ENCODE assay signal across 27 cellular contexts in the genomic region with DNA sequence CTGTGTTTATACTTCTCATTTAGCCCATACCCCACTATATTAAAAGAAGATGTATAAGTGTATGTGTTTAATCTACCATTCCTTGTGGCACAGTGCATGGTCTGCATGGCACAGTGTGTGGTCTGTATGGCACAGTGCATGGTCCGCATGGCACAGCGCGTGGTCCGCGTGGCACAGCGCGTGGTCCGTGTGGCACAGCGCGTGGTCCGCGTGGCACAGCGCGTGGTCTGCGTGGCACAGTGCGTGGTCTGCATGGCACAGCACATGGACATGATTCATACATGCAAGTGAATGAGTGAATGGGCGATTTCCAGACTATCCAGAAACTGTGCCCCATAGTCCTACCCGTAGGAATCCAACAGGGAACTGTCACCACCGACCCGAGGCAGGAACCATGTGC.
A peak's percentile ranks its signal among the peaks of the same experiment; 100 is the strongest.
DNase-seq lines count a peak whose midpoint lies in the region; ATAC-seq, FAIRE-seq and TF ChIP-seq lines count a peak whose summit lies in the region.
"Had no signal": no experiment of that assay in that cellular context is flagged by ENCODE, and none has a peak within 500 bp of the region (broad histone marks: within the 10 kb centered on the region; RNA-seq: fewer than 3 reads in every experiment).

No MANE protein-coding gene starts in this region.

- H3K9me3 Mint-ChIP-seq in stimulated activated effector memory CD8-positive, alpha-beta T cell treated with anti-CD3 and anti-CD28 coated beads, Interleukin-12 subunit alpha, Interleukin-12 subunit beta, amount 100 ng/mL, for 72 hours: peaks cover 9% of the 10 kb centered on the region

- POLR2A ChIA-PET in GM12878 (lab: Charles Lee): no interaction called here
- POLR2A ChIA-PET in H1 (lab: Charles Lee; ENCODE audit: partially characterized antibody): no interaction called here

- no peak overlapping the region for H2BK12ac ChIP-seq in H1 (ENCODE audit: low read depth, low read length)
- H2BK12ac ChIP-seq in neuronal stem cell (ENCODE audit: low read length): no peak overlapping the region

- H4K8ac ChIP-seq in H1 (ENCODE audit: extremely low read depth, insufficient read depth, low read length) (no peak overlapping the region), neuronal stem cell (ENCODE audit: low read depth, low read length) (no peak overlapping the region)

- H3K4me3 Mint-ChIP-seq in stimulated activated effector memory CD8-positive, alpha-beta T cell treated with anti-CD3 and anti-CD28 coated beads, Interleukin-12 subunit alpha, Interleukin-12 subunit beta, amount 100 ng/mL, for 72 hours: no peak overlapping the region
- H3K4me3 Mint-ChIP-seq: CD14-positive monocyte; CD4-positive, alpha-beta memory T cell; CD4-positive, CD25-positive, alpha-beta regulatory T cell; CD8-positive, alpha-beta memory T cell had no signal

- no peak overlapping the region for H4K5ac ChIP-seq in H1 (ENCODE audit: insufficient read length, low read depth, low read length)

- no peaks in the 10 kb centered on the region for H3K79me2 ChIP-seq in GM12878 (ENCODE audit: control insufficient read depth, insufficient read depth, low read length)
- H3K79me2 ChIP-seq in H1 (ENCODE audit: control insufficient read depth in 1 of 2, insufficient read depth in 2 of 2, low read length in 2 of 2): no peaks in the 10 kb centered on the region

- peak overlapping the region; percentile 42 for H3K27ac Mint-ChIP-seq in stimulated activated effector memory CD8-positive, alpha-beta T cell treated with anti-CD3 and anti-CD28 coated beads, Interleukin-12 subunit alpha, Interleukin-12 subunit beta, amount 100 ng/mL, for 72 hours
- H3K27ac Mint-ChIP-seq: CD14-positive monocyte; CD4-positive, CD25-positive, alpha-beta regulatory T cell had no signal

- H3K36me3 Mint-ChIP-seq in stimulated activated effector memory CD8-positive, alpha-beta T cell treated with anti-CD3 and anti-CD28 coated beads, Interleukin-12 subunit alpha, Interleukin-12 subunit beta, amount 100 ng/mL, for 72 hours: peaks cover 12% of the 10 kb centered on the region
- H3K36me3 Mint-ChIP-seq: CD14-positive monocyte; CD4-positive, CD25-positive, alpha-beta regulatory T cell had no signal

- no peak overlapping the region for H3K4me3 ChIP-seq in GM12878
- no peak overlapping the region for H3K4me3 ChIP-seq in H1 (ENCODE audit: extremely low read depth in 1 of 4, insufficient read depth in 2 of 4, low read depth in 3 of 4, low read length in 4 of 4)
- no peak overlapping the region for H3K4me3 ChIP-seq in neuronal stem cell (ENCODE audit: low read length in 2 of 2)
- H3K4me3 ChIP-seq: BLaER1 had no signal

- no peak overlapping the region for H3K14ac ChIP-seq in H1 (ENCODE audit: insufficient read length)
- H3K14ac ChIP-seq in neuronal stem cell (ENCODE audit: low read length): peak overlapping the region; percentile 49

- H2BK5ac ChIP-seq in H1 (ENCODE audit: low read depth, low read length) (no peak overlapping the region), neuronal stem cell (ENCODE audit: low read length) (no peak overlapping the region)

- in situ Hi-C loops in GM12878 (cut with MboI): no loop called here

- H2BK120ac ChIP-seq in H1 (replicated peaks; ENCODE audit: low read depth, low read length): no peak overlapping the region
- H2BK120ac ChIP-seq in neuronal stem cell (ENCODE audit: low read depth, low read length): no peak overlapping the region

- H3K79me1 ChIP-seq in H1 (ENCODE audit: low read depth, low read length) (no peaks in the 10 kb centered on the region), neuronal stem cell (ENCODE audit: low read depth, low read length) (no peaks in the 10 kb centered on the region)

- H3K4me2 ChIP-seq in GM12878 (ENCODE audit: control insufficient read depth, insufficient read depth) (no peak overlapping the region), H1 (ENCODE audit: insufficient read depth in 1 of 2, low read depth in 2 of 2, low read length in 2 of 2) (no peak overlapping the region), neuronal stem cell (ENCODE audit: insufficient read depth, low read length, poor library complexity, severe bottlenecking) (no peak overlapping the region)
- H3K4me2 ChIP-seq: BLaER1 had no signal

- no peak overlapping the region for H3K56ac ChIP-seq in H1 (replicated peaks; ENCODE audit: insufficient read length, low read depth, low read length)

- H3K23ac ChIP-seq in H1 (ENCODE audit: insufficient read length): no peak overlapping the region
- H3K23ac ChIP-seq in neuronal stem cell (ENCODE audit: low read depth, low read length, poor library complexity): no peak overlapping the region

- SMC1A ChIA-PET in GM12878 (lab: Charles Lee; ENCODE audit: uncharacterized antibody, unreplicated experiment): no interaction called here

- no peak overlapping the region for H2BK20ac ChIP-seq in H1 (ENCODE audit: low read length)

- H2BK15ac ChIP-seq in H1 (ENCODE audit: low read length): no peak overlapping the region
- H2BK15ac ChIP-seq in neuronal stem cell (ENCODE audit: low read length): no peak overlapping the region

- H3K4ac ChIP-seq in H1 (replicated peaks; ENCODE audit: insufficient read length, low read depth, low read length) (no peak overlapping the region), neuronal stem cell (ENCODE audit: low read length) (no peak overlapping the region)

- 77% methylated on average over 20 of the region's 20 CpGs for WGBS in GM12878 (ENCODE audit: insufficient coverage, insufficient replicate concordance, low lambda C conversion rate, missing lambda C conversion rate)
- 81% methylated on average over 20 of the region's 20 CpGs; no CpG with 5 or more reads in 1 of the 2 experiments for whole genome bisulfite sequencing in H1 (ENCODE audit: extremely low coverage in 1 of 2, insufficient coverage in 1 of 2, insufficient read length in 1 of 2, insufficient replicate concordance in 2 of 2, low coverage in 1 of 2, low lambda C conversion rate in 2 of 2, missing lambda C conversion rate in 1 of 2), 2 experiments
- no CpG with 5 or more reads among the region's 20 CpGs for WGBS in neuronal stem cell (ENCODE audit: extremely low coverage in 2 of 2, insufficient read length in 2 of 2, insufficient replicate concordance in 1 of 2), 2 donors

- peaks cover 38% of the 10 kb centered on the region for H3K4me1 Mint-ChIP-seq in stimulated activated effector memory CD8-positive, alpha-beta T cell treated with anti-CD3 and anti-CD28 coated beads, Interleukin-12 subunit alpha, Interleukin-12 subunit beta, amount 100 ng/mL, for 72 hours
- H3K4me1 Mint-ChIP-seq: CD14-positive monocyte; CD8-positive, alpha-beta memory T cell had no signal

- FAIRE-seq in GM12878 (lab: Jason Lieb, UNC): no peak
- no peak for FAIRE-seq in H1 (lab: Jason Lieb, UNC)
- FAIRE-seq: A204.1, GM12891, GM19239 had no signal

- RAD21 ChIA-PET in GM12878 (lab: Charles Lee; ENCODE audit: unreplicated experiment): no interaction called here

- CTCF ChIA-PET in GM12878 (lab: Yijun Ruan, JAX) (no interaction called here), H1 (lab: Charles Lee; ENCODE audit: partially characterized antibody) (no interaction called here)

- H2AFZ ChIP-seq in GM12878 (ENCODE audit: control insufficient read depth, low read depth, low read length): no peak overlapping the region
- no peak overlapping the region for H2AFZ ChIP-seq in H1 (ENCODE audit: low read length)
- H2AFZ ChIP-seq in neuronal stem cell (ENCODE audit: low read length): no peak overlapping the region

- H3K36me3 ChIP-seq in GM12878 (ENCODE audit: control insufficient read depth in 2 of 2, insufficient read depth in 2 of 2, low read length in 1 of 2): no peaks in the 10 kb centered on the region
- H3K36me3 ChIP-seq in H1 (ENCODE audit: control insufficient read depth in 2 of 4, insufficient read depth in 4 of 4, low read length in 3 of 4): no peaks in the 10 kb centered on the region
- H3K36me3 ChIP-seq in neuronal stem cell (replicated peaks in 1 of 2; ENCODE audit: control insufficient read depth in 2 of 2, insufficient read depth in 2 of 2, low read length in 2 of 2): no peaks in the 10 kb centered on the region
- H3K36me3 ChIP-seq: BE2C, BLaER1 had no signal

- ATAC-seq in GM12878 (no peak), GM21576 (IDR thresholded peaks at IDR 0.05; ENCODE audit: unreplicated experiment) (no peak)
- no peak for ATAC-seq in stimulated activated effector memory CD8-positive, alpha-beta T cell treated with anti-CD3 and anti-CD28 coated beads, Interleukin-12 subunit alpha, Interleukin-12 subunit beta, amount 100 ng/mL, for 72 hours

- TF ChIP-seq RAD21 in GM12878 (IDR thresholded peaks at IDR 0.05; ENCODE audit: insufficient read depth, low read depth, low read length) (no peak), H1 (IDR thresholded peaks at IDR 0.05 in 1 of 2, conservative IDR thresholded peaks at IDR 0.05 in 1 of 2; ENCODE audit: low read depth in 2 of 2, low read length in 2 of 2) (no peak)

- TF ChIP-seq POLR2A in GM12878 (IDR thresholded peaks at IDR 0.05; ENCODE audit: low read depth, low read length) (no peak), H1 (IDR thresholded peaks at IDR 0.05; ENCODE audit: control extremely low read depth in 1 of 2, low read depth in 2 of 2, low read length in 2 of 2) (no peak)

- no TSS peak for BruUV-seq in GM12878 (replicated peaks; lab: Mats Ljungman, UMichigan)

- peaks cover 2% of the 10 kb centered on the region; the same call in 1 of the 3 replicates for H3K9me3 ChIP-seq in GM12878 (replicated peaks; ENCODE audit: control insufficient read depth, insufficient read depth, low read length)
- H3K9me3 ChIP-seq in H1 (ENCODE audit: insufficient read depth in 2 of 2, low read depth in 1 of 2, low read length in 1 of 2): no peaks in the 10 kb centered on the region
- H3K9me3 ChIP-seq in neuronal stem cell (replicated peaks in 1 of 2; ENCODE audit: control insufficient read depth in 2 of 2, insufficient read depth in 1 of 2, low read depth in 1 of 2, low read length in 2 of 2): peaks cover 2 to 3% of the 10 kb centered on the region in 2 donors
- H3K9me3 ChIP-seq: BE2C had no signal

- no peak overlapping the region for H3K18ac ChIP-seq in H1 (ENCODE audit: extremely low read depth, low read length)
- peak overlapping the region; percentile 52 for H3K18ac ChIP-seq in neuronal stem cell (ENCODE audit: low read length)

- H4K20me1 ChIP-seq in GM12878 (ENCODE audit: control insufficient read depth, insufficient read depth): no peaks in the 10 kb centered on the region
- H4K20me1 ChIP-seq in H1 (replicated peaks in 1 of 2; ENCODE audit: control insufficient read depth in 1 of 2, insufficient read depth in 2 of 2, low read length in 2 of 2): no peaks in the 10 kb centered on the region
- H4K20me1 ChIP-seq: BLaER1 had no signal

- no peak for TF ChIP-seq EP300 in GM12878 (IDR thresholded peaks at IDR 0.05; ENCODE audit: borderline replicate concordance in 1 of 2, control insufficient read depth in 1 of 2, low read depth in 2 of 2, low read length in 2 of 2)
- no peak for TF ChIP-seq EP300 in H1 (IDR thresholded peaks at IDR 0.05; ENCODE audit: borderline replicate concordance in 1 of 2, low read depth in 2 of 2, low read length in 2 of 2)

- no peaks in the 10 kb centered on the region; a peak in 1 of 4 replicates for H3K27me3 ChIP-seq in GM12878 (replicated peaks in 1 of 2; ENCODE audit: control insufficient read depth in 2 of 2, insufficient read depth in 2 of 2, low read length in 1 of 2)
- no peaks in the 10 kb centered on the region for H3K27me3 ChIP-seq in H1 (replicated peaks in 1 of 4; ENCODE audit: control insufficient read depth in 3 of 4, extremely low read depth in 1 of 4, insufficient read depth in 3 of 4, low read length in 3 of 4)
- no peaks in the 10 kb centered on the region for H3K27me3 ChIP-seq in neuronal stem cell (ENCODE audit: control insufficient read depth in 3 of 3, insufficient read depth in 3 of 3, low read depth in 1 of 3, low read length in 3 of 3)
- H3K27me3 ChIP-seq: BE2C, BLaER1 had no signal

- H2AK5ac ChIP-seq in H1 (ENCODE audit: low read depth, low read length) (no peak overlapping the region), neuronal stem cell (ENCODE audit: low read depth, low read length) (no peak overlapping the region)

- H4K91ac ChIP-seq in H1 (replicated peaks; ENCODE audit: insufficient read length, low read length) (no peak overlapping the region), neuronal stem cell (ENCODE audit: low read depth, low read length, poor library complexity) (no peak overlapping the region)

- DNase-seq in GM12878 (ENCODE audit: low read depth, low spot score) (no peak), H1 (ENCODE audit: low read depth in 1 of 2, low spot score in 2 of 2) (no peak), neuronal stem cell (ENCODE audit: low spot score) (no peak), T-helper 1 cell (no peak), NCI-H1105 treated with DMSO at 0.1 percent for 48 hours (lab: John Stamatoyannopoulos, UW) (no peak)
- DNase-seq in stimulated activated effector memory CD8-positive, alpha-beta T cell treated with anti-CD3 and anti-CD28 coated beads, Interleukin-12 subunit alpha, Interleukin-12 subunit beta, amount 100 ng/mL, for 72 hours (ENCODE audit: low spot score in 2 of 2): no peak
- DNase-seq in activated naive CD4-positive, alpha-beta T cell (lab: John Stamatoyannopoulos, UW): no peak
- DNase-seq: 8988T; ACHN; BE2C; C1 segment of cervical spinal cord; CD4-positive, alpha-beta memory T cell; CD4-positive, CD25-positive, alpha-beta regulatory T cell; CD8-positive, alpha-beta memory T cell; COR-L47; DMS 273 treated with DMSO at 0.1 percent for 48 hours; DMS153; DMS53; DMS79; EL; GDM1 had no signal

- H3K4me1 ChIP-seq in GM12878 (ENCODE audit: control insufficient read depth, insufficient read depth, low read length) (peaks cover 4% of the 10 kb centered on the region; the same call in 1 of the 2 replicates), H1 (replicated peaks in 1 of 4; ENCODE audit: control insufficient read depth in 3 of 4, insufficient read depth in 4 of 4, low read length in 3 of 4) (peaks cover 0 to 4% (median 0%) of the 10 kb centered on the region in 4 experiments; a peak in 1 of 7 replicates), neuronal stem cell (ENCODE audit: control insufficient read depth in 2 of 2, insufficient read depth in 1 of 2, low read depth in 1 of 2, low read length in 2 of 2) (peaks cover 2 to 4% of the 10 kb centered on the region in 2 donors)
- H3K4me1 ChIP-seq: BE2C, BLaER1 had no signal

- H3K27ac ChIP-seq in GM12878 (ENCODE audit: control insufficient read depth, insufficient read depth): no peak overlapping the region
- H3K27ac ChIP-seq in H1 (ENCODE audit: low read depth, low read length): no peak overlapping the region
- no peak overlapping the region for H3K27ac ChIP-seq in neuronal stem cell (replicated peaks; ENCODE audit: low read length)
- H3K27ac ChIP-seq: BLaER1 had no signal

- TF ChIP-seq CTCF in GM12878 (IDR thresholded peaks at IDR 0.05 in 2 of 3, conservative IDR thresholded peaks at IDR 0.05 in 1 of 3; ENCODE audit: control insufficient read depth in 2 of 3, extremely low read depth in 1 of 3, insufficient read depth in 1 of 3, low read depth in 3 of 3, low read length in 3 of 3) (no peak), H1 (IDR thresholded peaks at IDR 0.05; ENCODE audit: control extremely low read depth in 1 of 3, insufficient read depth in 1 of 3, low read depth in 1 of 3, low read length in 3 of 3) (no peak)

- intact Hi-C loops in GM12878 (cut with micrococcal nuclease; ENCODE audit: unreplicated experiment): loop anchor here (10.0 kb wide), 1 partner anchor 493 kb away; no protein-coding TSS in a partner anchor

- H3K9ac ChIP-seq in GM12878 (ENCODE audit: control insufficient read depth, insufficient read depth, low read length) (no peak overlapping the region), H1 (replicated peaks in 1 of 4; ENCODE audit: extremely low read depth in 1 of 4, low read depth in 3 of 4, low read length in 3 of 4) (no peak overlapping the region), neuronal stem cell (ENCODE audit: low read depth, low read length, poor library complexity) (no peak overlapping the region)
- H3K9ac ChIP-seq: BLaER1 had no signal

- no peaks in the 10 kb centered on the region for H3K23me2 ChIP-seq in H1 (ENCODE audit: low read depth, low read length)
